27 cellular contexts compared by ENCODE assay signal in genomic region chr5:72408602-72409001, GRCh38.
DNase-seq lines count a peak whose midpoint lies in the region; ATAC-seq and TF ChIP-seq lines count a peak whose summit lies in the region.
"Had no signal": no experiment of that assay in that cellular context is flagged by ENCODE, and none has a peak within 500 bp of the region (broad histone marks: within the 10 kb centered on the region; RNA-seq: fewer than 3 reads in every experiment).

No MANE protein-coding gene starts in this region.

- CTCF ChIA-PET in CD8-positive, alpha-beta memory T cell (lab: Charles Lee), result no interaction called here

- H3K27ac Mint-ChIP-seq in CD8-positive, alpha-beta memory T cell, result no peak overlapping the region
- H3K27ac Mint-ChIP-seq: activated CD4-positive, alpha-beta memory T cell treated with anti-CD3 and anti-CD28 coated beads for 36 hours; activated naive CD8-positive, alpha-beta T cell; activated T-helper 2 cell treated with anti-CD3 and anti-CD28 coated beads, Interferon-gamma antibody, Interleukin-2, Interleukin-4, amounts not matched to agents 10 μg/mL and 5 μg/mL and 100 μg/mL, durations not matched to agents 14 hours and 24 hours and 36 hours; stimulated activated effector memory CD8-positive, alpha-beta T cell treated with anti-CD3 and anti-CD28 coated beads, Interleukin-12 subunit alpha, Interleukin-12 subunit beta, amount 100 ng/mL, for 72 hours; T-cell had no signal

- H3K9me3 ChIP-seq in right cardiac atrium (ENCODE audit: control insufficient read depth, low read length) (no peaks in the 10 kb centered on the region), right atrium auricular region (no peaks in the 10 kb centered on the region)
- H3K9me3 ChIP-seq in CD8-positive, alpha-beta memory T cell (ENCODE audit: low read length), result no peaks in the 10 kb centered on the region
- H3K9me3 ChIP-seq: MG63, upper lobe of right lung had no signal

- peaks cover 0 to 2% (median 0%) of the 10 kb centered on the region in 3 donors for H3K36me3 Mint-ChIP-seq in CD8-positive, alpha-beta memory T cell
- H3K36me3 Mint-ChIP-seq: activated CD4-positive, alpha-beta memory T cell treated with anti-CD3 and anti-CD28 coated beads for 36 hours; activated naive CD8-positive, alpha-beta T cell; stimulated activated effector memory CD8-positive, alpha-beta T cell treated with anti-CD3 and anti-CD28 coated beads, Interleukin-12 subunit alpha, Interleukin-12 subunit beta, amount 100 ng/mL, for 72 hours; T-cell had no signal

- ATAC-seq in right cardiac atrium (peak in 1 of 2 donors; percentile 63), HG03571 (IDR thresholded peaks at IDR 0.05; ENCODE audit: unreplicated experiment) (no peak)
- ATAC-seq: HCT116; stimulated activated effector memory CD8-positive, alpha-beta T cell treated with anti-CD3 and anti-CD28 coated beads, Interleukin-12 subunit alpha, Interleukin-12 subunit beta, amount 100 ng/mL, for 72 hours; T-cell; upper lobe of right lung had no signal

- TF ChIP-seq CTCF in right atrium auricular region (IDR thresholded peaks at IDR 0.05) (no peak), cardiac fibroblast (IDR thresholded peaks at IDR 0.05; ENCODE audit: low read depth, low read length) (no peak)

- peaks cover 6 to 19% of the 10 kb centered on the region in 2 donors for H3K27me3 Mint-ChIP-seq in CD8-positive, alpha-beta memory T cell
- H3K27me3 Mint-ChIP-seq: activated naive CD8-positive, alpha-beta T cell had no signal

- 38% methylated on average over 4 of the region's 4 CpGs for WGBS in right cardiac atrium

- H3K4me1 ChIP-seq in right cardiac atrium (ENCODE audit: control insufficient read depth, insufficient read depth, low read length) (peaks cover 1% of the 10 kb centered on the region), right atrium auricular region (no peaks in the 10 kb centered on the region)
- H3K4me1 ChIP-seq in CD8-positive, alpha-beta memory T cell (ENCODE audit: insufficient read depth, low read length), result no peaks in the 10 kb centered on the region
- H3K4me1 ChIP-seq: BLaER1, upper lobe of right lung had no signal

- H3K4me3 Mint-ChIP-seq in CD8-positive, alpha-beta memory T cell, result no peak overlapping the region
- H3K4me3 Mint-ChIP-seq: activated CD4-positive, alpha-beta memory T cell treated with anti-CD3 and anti-CD28 coated beads for 36 hours; activated naive CD8-positive, alpha-beta T cell; stimulated activated effector memory CD8-positive, alpha-beta T cell treated with anti-CD3 and anti-CD28 coated beads, Interleukin-12 subunit alpha, Interleukin-12 subunit beta, amount 100 ng/mL, for 72 hours; T-cell had no signal

- POLR2A ChIA-PET in CD8-positive, alpha-beta memory T cell (lab: Charles Lee), result no interaction called here

- DNase-seq in right cardiac atrium (peak in 2 of 3 donors; percentile 17 to 31), right atrium auricular region (ENCODE audit: low spot score) (no peak), cardiac fibroblast (ENCODE audit: low read depth in 2 of 2) (peak; percentile 60 to 83), left kidney (ENCODE audit: low read depth, low spot score) (peak; percentile 32), islet precursor cell (no peak)
- no peak for DNase-seq in CD8-positive, alpha-beta memory T cell
- DNase-seq in stimulated activated naive CD4-positive, alpha-beta T cell (lab: John Stamatoyannopoulos, UW), result no peak
- DNase-seq: ACHN; activated CD4-positive, alpha-beta memory T cell treated with anti-CD3 and anti-CD28 coated beads for 36 hours; activated CD8-positive, alpha-beta memory T cell treated with anti-CD3 and anti-CD28 coated beads, Interleukin-2, amount 50 U/mL, for 48 hours; COR-L47; DMS79; effector CD4-positive, alpha-beta T cell; GF-D8; kidney; mammary epithelial cell; MG63; NCI-H146; SIG-M5; T-cell; upper lobe of right lung had no signal

- H3K27me3 ChIP-seq in right cardiac atrium (ENCODE audit: control insufficient read depth, insufficient read depth), result no peaks in the 10 kb centered on the region
- no peaks in the 10 kb centered on the region for H3K27me3 ChIP-seq in right atrium auricular region
- no peaks in the 10 kb centered on the region for H3K27me3 ChIP-seq in CD8-positive, alpha-beta memory T cell (ENCODE audit: insufficient read depth, low read length, poor library complexity, severe bottlenecking)
- H3K27me3 ChIP-seq: BLaER1, MG63, upper lobe of right lung had no signal

- no peaks in the 10 kb centered on the region for H3K4me1 Mint-ChIP-seq in CD8-positive, alpha-beta memory T cell
- H3K4me1 Mint-ChIP-seq: stimulated activated effector memory CD8-positive, alpha-beta T cell treated with anti-CD3 and anti-CD28 coated beads, Interleukin-12 subunit alpha, Interleukin-12 subunit beta, amount 100 ng/mL, for 72 hours; T-cell had no signal

- H3K4me3 ChIP-seq in right cardiac atrium (ENCODE audit: low read length), result no peak overlapping the region
- H3K4me3 ChIP-seq in right atrium auricular region, result no peak overlapping the region
- no peak overlapping the region for H3K4me3 ChIP-seq in cardiac fibroblast (replicated peaks in 1 of 2; ENCODE audit: low read depth in 2 of 2, low read length in 2 of 2)
- H3K4me3 ChIP-seq in CD8-positive, alpha-beta memory T cell (ENCODE audit: low read length), result no peak overlapping the region
- H3K4me3 ChIP-seq: BLaER1, MG63, upper lobe of right lung had no signal

- no peaks in the 10 kb centered on the region for H3K36me3 ChIP-seq in right atrium auricular region
- no peaks in the 10 kb centered on the region for H3K36me3 ChIP-seq in CD8-positive, alpha-beta memory T cell (ENCODE audit: insufficient read depth, low read length)
- H3K36me3 ChIP-seq: BLaER1, MG63, upper lobe of right lung had no signal

- intact Hi-C loops in right cardiac atrium (cut with DNase I), result no loop called here

- peaks cover 0 to 11% (median 2%) of the 10 kb centered on the region in 5 donors for H3K9me3 Mint-ChIP-seq in CD8-positive, alpha-beta memory T cell
- H3K9me3 Mint-ChIP-seq: activated T-helper 2 cell treated with anti-CD3 and anti-CD28 coated beads, Interferon-gamma antibody, Interleukin-2, Interleukin-4, amounts not matched to agents 10 μg/mL and 5 μg/mL and 100 μg/mL, durations not matched to agents 14 hours and 24 hours and 36 hours; stimulated activated effector memory CD8-positive, alpha-beta T cell treated with anti-CD3 and anti-CD28 coated beads, Interleukin-12 subunit alpha, Interleukin-12 subunit beta, amount 100 ng/mL, for 72 hours; T-cell had no signal

- H3K27ac ChIP-seq in right cardiac atrium (ENCODE audit: low read length), result no peak overlapping the region
- no peak overlapping the region for H3K27ac ChIP-seq in right atrium auricular region
- H3K27ac ChIP-seq in CD8-positive, alpha-beta memory T cell (ENCODE audit: low read depth, low read length), result no peak overlapping the region
- H3K27ac ChIP-seq: BLaER1, upper lobe of right lung had no signal

Comparison
In these comparisons a context has a peak if more than half of its experiments do, and no peak if none do; other contexts are left out.
1. DNase-seq: peak in right cardiac atrium (2 of 3), cardiac fibroblast (2 of 2) and left kidney (single experiment); none in right atrium auricular region (single experiment), islet precursor cell (single experiment), CD8-positive, alpha-beta memory T cell (0 of 5) and stimulated activated naive CD4-positive, alpha-beta T cell (0 of 6).